Comparison of ENCODE assay signal across 29 cellular contexts in genomic region chr7:2295936-2296620, GRCh38. TPM values are rescaled to one million over a fixed set of nuclear protein-coding genes. Genes with fewer than 3 reads are reported as not detected.
DNase-seq lines count a peak whose midpoint lies in the region; ATAC-seq and TF ChIP-seq lines count a peak whose summit lies in the region.
"Had no signal": no experiment of that assay in that cellular context is flagged by ENCODE, and none has a peak within 500 bp of the region (broad histone marks: within the 10 kb centered on the region; RNA-seq: fewer than 3 reads in every experiment).

No MANE protein-coding gene starts in this region.

- H3K36me3 Mint-ChIP-seq in endothelial cell (ENCODE audit: low read depth, unreplicated experiment), result no peaks in the 10 kb centered on the region
- peaks cover 43% of the 10 kb centered on the region for H3K36me3 Mint-ChIP-seq in stimulated activated memory B cell treated with anti-CD40 and anti-IgM and Interleukin-4, amounts not matched to agents 10 μg/mL and 1 μg/mL and 100 μg/mL, for 72 hours
- H3K36me3 Mint-ChIP-seq: activated naive CD8-positive, alpha-beta T cell; CD4-positive, alpha-beta memory T cell had no signal

- DNase-seq in GM12865 (ENCODE audit: low read depth), result no peak
- DNase-seq in OCI-M1 (lab: John Stamatoyannopoulos, UW), result peak; percentile 2
- no peak for DNase-seq in endothelial cell (ENCODE audit: low spot score)
- no peak for DNase-seq in iPS-NIHi7 (ENCODE audit: extremely low spot score)
- DNase-seq: activated CD4-positive, alpha-beta T cell treated with anti-CD3 and anti-CD28 coated beads, Interleukin-2, amount 10 ng/mL, durations not matched to agents 7 days and 5 days; activated effector memory CD4-positive, alpha-beta T cell treated with anti-CD3 and anti-CD28 coated beads, Interleukin-2, amount 50 U/mL, for 16 hours; anterior cingulate cortex; CD4-positive, alpha-beta memory T cell; EL; KG1; MG63; NCI-H1105; NCI-H187; NCI-H2171 treated with DMSO at 0.1 percent for 48 hours; NCI-H524; NK-92 treated with Interleukin-12 subunit alpha and Interleukin-12 subunit beta, amount 100 ng/mL, for 24 hours; pancreas; stimulated activated naive CD8-positive, alpha-beta T cell treated with anti-CD3 and anti-CD28 coated beads, Interleukin-15, Interleukin-2, amounts not matched to agents 100 U/mL and 50 U/mL, for 24 hours; testis; WERI-Rb-1 had no signal

- H3K27ac Mint-ChIP-seq in endothelial cell (ENCODE audit: unreplicated experiment), result peak overlapping the region; percentile 65
- peak overlapping the region; percentile 75 for H3K27ac Mint-ChIP-seq in stimulated activated memory B cell treated with anti-CD40 and anti-IgM and Interleukin-4, amounts not matched to agents 10 μg/mL and 1 μg/mL and 100 μg/mL, for 72 hours
- H3K27ac Mint-ChIP-seq: activated CD4-positive, alpha-beta T cell treated with anti-CD3 and anti-CD28 coated beads, Interleukin-2, amount 10 ng/mL, durations not matched to agents 7 days and 5 days; activated naive CD8-positive, alpha-beta T cell; neural progenitor cell had no signal

- H3K4me1 Mint-ChIP-seq in endothelial cell (ENCODE audit: unreplicated experiment), result peaks cover 9% of the 10 kb centered on the region
- H3K4me1 Mint-ChIP-seq in stimulated activated memory B cell treated with anti-CD40 and anti-IgM and Interleukin-4, amounts not matched to agents 10 μg/mL and 1 μg/mL and 100 μg/mL, for 72 hours, result peaks cover 63% of the 10 kb centered on the region

- H3K27me3 Mint-ChIP-seq in endothelial cell (ENCODE audit: unreplicated experiment), result no peaks in the 10 kb centered on the region
- no peaks in the 10 kb centered on the region for H3K27me3 Mint-ChIP-seq in stimulated activated memory B cell treated with anti-CD40 and anti-IgM and Interleukin-4, amounts not matched to agents 10 μg/mL and 1 μg/mL and 100 μg/mL, for 72 hours
- H3K27me3 Mint-ChIP-seq: activated CD4-positive, alpha-beta T cell treated with anti-CD3 and anti-CD28 coated beads, Interleukin-2, amount 10 ng/mL, durations not matched to agents 7 days and 5 days; activated naive CD8-positive, alpha-beta T cell; CD4-positive, alpha-beta memory T cell had no signal

- ATAC-seq in stimulated activated memory B cell treated with anti-CD40 and anti-IgM and Interleukin-4, amounts not matched to agents 10 μg/mL and 1 μg/mL and 100 μg/mL, for 72 hours, result no peak
- ATAC-seq in GM18858 (IDR thresholded peaks at IDR 0.05; ENCODE audit: unreplicated experiment), result no peak
- ATAC-seq in HG03045 (IDR thresholded peaks at IDR 0.05; ENCODE audit: unreplicated experiment), result no peak
- ATAC-seq: left lobe of liver; pancreas; stimulated activated naive CD8-positive, alpha-beta T cell treated with anti-CD3 and anti-CD28 coated beads, Interleukin-15, Interleukin-2, amounts not matched to agents 100 U/mL and 50 U/mL, for 24 hours had no signal

- 0 out of 2 replicates have a peak overlapping the region, but pooled peaks have one; percentile 7 for H3K4me3 ChIP-seq in GM12865 (ENCODE audit: low read depth, low read length)
- H3K4me3 ChIP-seq: breast epithelium, HAP-1, MG63, neural progenitor cell, pancreas, skin epidermis, testis had no signal

- H3K4me3 Mint-ChIP-seq in endothelial cell (ENCODE audit: unreplicated experiment), result no peak overlapping the region
- H3K4me3 Mint-ChIP-seq in stimulated activated memory B cell treated with anti-CD40 and anti-IgM and Interleukin-4, amounts not matched to agents 10 μg/mL and 1 μg/mL and 100 μg/mL, for 72 hours, result peak overlapping the region; percentile 34
- H3K4me3 Mint-ChIP-seq: activated CD4-positive, alpha-beta T cell treated with anti-CD3 and anti-CD28 coated beads, Interleukin-2, amount 10 ng/mL, durations not matched to agents 7 days and 5 days; activated naive CD8-positive, alpha-beta T cell; CD4-positive, alpha-beta memory T cell; neural progenitor cell had no signal

- TF ChIP-seq CTCF in GM12865 (IDR thresholded peaks at IDR 0.05; ENCODE audit: insufficient read depth, low read depth, low read length, missing control alignments), result no peak
- TF ChIP-seq CTCF in endothelial cell (IDR thresholded peaks at IDR 0.05; ENCODE audit: unreplicated experiment), result no peak

- H3K9me3 Mint-ChIP-seq in endothelial cell (ENCODE audit: unreplicated experiment), result no peaks in the 10 kb centered on the region
- no peaks in the 10 kb centered on the region for H3K9me3 Mint-ChIP-seq in stimulated activated memory B cell treated with anti-CD40 and anti-IgM and Interleukin-4, amounts not matched to agents 10 μg/mL and 1 μg/mL and 100 μg/mL, for 72 hours
- H3K9me3 Mint-ChIP-seq: activated CD4-positive, alpha-beta T cell treated with anti-CD3 and anti-CD28 coated beads, Interleukin-2, amount 10 ng/mL, durations not matched to agents 7 days and 5 days; CD4-positive, alpha-beta memory T cell had no signal

RNA-seq across cellular contexts. Expression of gene SNX8, which starts 18.2 kb away (rescaled TPM):
- 40.7 TPM for total RNA-seq in endothelial cell (ENCODE audit: unreplicated experiment)

RNA-seq across cellular contexts. Expression of gene NUDT1, which starts 54.1 kb away (rescaled TPM):
- total RNA-seq in endothelial cell (ENCODE audit: unreplicated experiment), result 14.2 TPM

RNA-seq across cellular contexts. Expression of gene MRM2, which starts 54.1 kb away (rescaled TPM):
- 19.1 TPM for total RNA-seq in endothelial cell (ENCODE audit: unreplicated experiment)

RNA-seq across cellular contexts. Expression of gene EIF3B, which starts 58.5 kb away (rescaled TPM):
- 125 TPM for total RNA-seq in endothelial cell (ENCODE audit: unreplicated experiment)
